16 cellular contexts compared by ENCODE assay signal in the genomic region with DNA sequence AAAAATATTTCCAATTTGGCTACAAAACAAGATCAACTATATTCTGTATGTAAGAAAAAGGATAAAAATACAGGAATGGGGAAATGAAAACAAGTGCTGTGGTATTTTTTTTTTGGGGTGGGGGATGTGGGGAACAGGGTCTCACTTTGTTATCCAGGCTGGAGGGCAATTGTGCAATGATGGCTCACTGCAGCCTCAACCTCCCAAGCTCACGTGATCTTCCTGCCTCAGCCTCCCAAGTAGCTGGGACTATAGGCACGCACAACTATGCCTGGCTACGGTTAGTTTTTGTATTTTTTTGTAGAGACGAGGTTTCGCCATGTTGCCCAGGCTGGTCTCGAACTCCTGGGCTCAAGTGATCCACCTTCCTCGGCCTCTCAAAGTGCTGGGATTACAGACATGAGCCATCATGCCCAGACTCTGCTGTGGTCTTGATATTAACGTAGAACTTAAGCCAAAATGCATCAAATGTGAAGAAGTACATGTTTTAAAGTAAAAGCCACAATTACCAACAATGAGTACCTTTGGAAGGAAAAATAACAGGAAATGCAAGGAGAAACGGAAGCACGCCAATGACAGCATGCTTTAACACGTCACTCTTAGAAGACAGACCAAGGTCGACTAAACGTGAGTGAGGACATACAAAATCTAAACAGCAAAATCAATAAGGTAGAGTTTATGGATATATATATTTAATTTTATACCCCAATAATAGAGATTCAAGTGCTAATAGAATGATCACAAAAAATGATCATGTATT.
"Had no signal": no experiment of that assay in that cellular context is flagged by ENCODE, and none has a peak within 500 bp of the region (broad histone marks: within the 10 kb centered on the region; RNA-seq: fewer than 3 reads in every experiment).

No MANE protein-coding gene starts in this region.

- H3K4me3 ChIP-seq: adrenal gland, breast epithelium, lower lobe of right lung, spleen had no signal

- H3K27me3 ChIP-seq: adrenal gland, breast epithelium, spleen had no signal

- H3K4me1 ChIP-seq: adrenal gland, breast epithelium had no signal

- H3K27ac ChIP-seq: adrenal gland, breast epithelium, lower lobe of right lung had no signal

- H3K36me3 ChIP-seq: adrenal gland, breast epithelium, lower lobe of right lung, spleen had no signal

- H3K9me3 ChIP-seq: adrenal gland, breast epithelium, lower lobe of right lung, spleen had no signal

- FAIRE-seq: astrocyte had no signal

- DNase-seq: activated CD4-positive, alpha-beta T cell treated with anti-CD3 and anti-CD28 coated beads, Interleukin-2, amount 50 U/mL, for 4 hours; activated gamma-delta T cell treated with Interleukin-2 at 50 U/mL for 16 hours; activated T-cell treated with anti-CD3 and anti-CD28 coated beads, Interleukin-2, amount 50 U/mL, for 72 hours; effector memory CD4-positive, alpha-beta T cell; foreskin fibroblast; hypothalamus; islet precursor cell; lower lobe of right lung; nucleus accumbens; spleen; stimulated activated CD4-positive, alpha-beta T cell treated with anti-CD3 and anti-CD28 coated beads, Interleukin-4, amount 100 ng/mL, for 4 hours had no signal

- ATAC-seq: activated naive CD4-positive, alpha-beta T cell treated with anti-CD3 and anti-CD28 coated beads, Interleukin-2, amount 50 U/mL, for 72 hours; activated T-cell treated with anti-CD3 and anti-CD28 coated beads, Interleukin-2, amount 50 U/mL, for 72 hours; lower lobe of right lung; stimulated activated memory B cell treated with anti-CD40 and anti-IgM and Interleukin-4, amounts not matched to agents 10 μg/mL and 1 μg/mL and 100 μg/mL, for 72 hours had no signal
